8 cellular contexts compared by ENCODE assay signal in genomic region chr11:20022363-20023081, GRCh38.
DNase-seq lines count a peak whose midpoint lies in the region; FAIRE-seq and TF ChIP-seq lines count a peak whose summit lies in the region.

No MANE protein-coding gene starts in this region.

- no TSS peak for BruUV-seq in A673 (replicated peaks; lab: Mats Ljungman, UMichigan)

- H3K4me3 ChIP-seq in AG04449 (ENCODE audit: low read depth, low read length), result peak overlapping the region; percentile 38
- H3K4me3 ChIP-seq in kidney epithelial cell (ENCODE audit: low read depth, low read length), result peak overlapping the region; percentile 49
- H3K4me3 ChIP-seq in A673 (ENCODE audit: low read depth, low read length, poor library complexity, severe bottlenecking), result no peak overlapping the region

- no peaks in the 10 kb centered on the region for H3K36me3 ChIP-seq in kidney epithelial cell (ENCODE audit: control insufficient read depth, insufficient read depth, low read length)
- no peaks in the 10 kb centered on the region for H3K36me3 ChIP-seq in A673 (ENCODE audit: insufficient read depth, low read length, poor library complexity, severe bottlenecking)

- intact Hi-C loops in A673 (cut with micrococcal nuclease; ENCODE audit: unreplicated experiment), result no loop called here

- CTCF ChIA-PET in AG04449 (lab: Yijun Ruan, JAX), result interaction anchor here (1.0 to 1.5 kb wide), 4 partner anchors 22 to 106 kb away, joined by 3 to 4 read pairs (median 3); no protein-coding TSS in a partner anchor
- CTCF ChIA-PET in A673 (lab: Charles Lee), result no interaction called here

- no peak for FAIRE-seq in RCC 7860 (lab: Jason Lieb, UNC)

- H3K4me1 ChIP-seq in A673 (ENCODE audit: insufficient read depth, low read length, poor library complexity, severe bottlenecking), result no peaks in the 10 kb centered on the region

- H3K9me3 ChIP-seq in A673 (ENCODE audit: low read depth, low read length, poor library complexity, severe bottlenecking), result no peaks in the 10 kb centered on the region

- DNase-seq in AG04449 (ENCODE audit: low read depth, low spot score) (no peak), NCI-H2029 treated with DMSO at 0.1 percent for 48 hours (lab: John Stamatoyannopoulos, UW) (peak; percentile 62), dermis microvascular lymphatic vessel endothelial cell (ENCODE audit: low read depth in 2 of 2) (peak; percentile 40 to 73), kidney epithelial cell (ENCODE audit: low read depth) (no peak), RCC 7860 (ENCODE audit: low spot score) (no peak), NCI-H2227 (lab: John Stamatoyannopoulos, UW; ENCODE audit: unreplicated experiment) (no peak), RPMI8226 (no peak), A673 (ENCODE audit: low spot score) (no peak)

- no peak for TF ChIP-seq CTCF in AG04449 (IDR thresholded peaks at IDR 0.05; ENCODE audit: insufficient read depth, low read length, missing control alignments)
- TF ChIP-seq CTCF in kidney epithelial cell (IDR thresholded peaks at IDR 0.05; ENCODE audit: insufficient read depth, low read length, poor library complexity, severe bottlenecking), result no peak
- no peak for TF ChIP-seq CTCF in A673 (conservative IDR thresholded peaks at IDR 0.05; ENCODE audit: low read depth, low read length)

- H3K27me3 ChIP-seq in kidney epithelial cell (ENCODE audit: control insufficient read depth, insufficient read depth, low read length), result no peaks in the 10 kb centered on the region
- H3K27me3 ChIP-seq in A673 (replicated peaks; ENCODE audit: insufficient read depth, low read depth, low read length, poor library complexity), result no peaks in the 10 kb centered on the region

- H3K27ac ChIP-seq in A673 (ENCODE audit: low read depth, low read length, poor library complexity, severe bottlenecking), result no peak overlapping the region

- POLR2A ChIA-PET in AG04449 (lab: Yijun Ruan, JAX) (no interaction called here), A673 (lab: Charles Lee; ENCODE audit: low non-redundant PET) (no interaction called here)

Comparison
In these comparisons a context has a peak if more than half of its experiments do, and no peak if none do; other contexts are left out.
1. DNase-seq: peak in NCI-H2029 treated with DMSO at 0.1 percent for 48 hours (single experiment) and dermis microvascular lymphatic vessel endothelial cell (2 of 2); none in AG04449 (single experiment), kidney epithelial cell (single experiment), RCC 7860 (single experiment), NCI-H2227 (single experiment), RPMI8226 (single experiment) and A673 (single experiment).